Comparison of ENCODE assay signal across 9 cellular contexts in the genomic region with DNA sequence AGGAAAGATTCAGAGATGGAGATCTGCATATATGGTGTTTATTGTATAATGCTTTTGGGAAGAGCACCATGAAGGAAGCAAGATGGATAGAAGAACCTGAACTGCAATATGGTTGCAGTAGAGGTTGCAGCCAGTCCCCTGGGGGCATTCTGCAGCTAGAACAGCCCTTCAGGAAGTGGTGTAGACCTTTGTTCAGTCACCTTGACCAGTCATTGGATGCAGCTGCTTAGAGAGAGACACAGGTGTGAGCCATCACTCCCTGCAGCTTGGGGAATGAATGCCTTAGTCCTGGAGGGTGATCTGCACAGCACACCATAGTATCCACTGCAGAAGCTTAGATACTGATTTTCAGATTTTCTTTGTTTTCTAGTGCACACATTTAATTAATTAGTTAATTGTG. TPM values are rescaled to one million over a fixed set of nuclear protein-coding genes. Genes with fewer than 3 reads are reported as not detected.
DNase-seq lines count a peak whose midpoint lies in the region; ATAC-seq, FAIRE-seq and TF ChIP-seq lines count a peak whose summit lies in the region.
"Had no signal": no experiment of that assay in that cellular context is flagged by ENCODE, and none has a peak within 500 bp of the region (broad histone marks: within the 10 kb centered on the region; RNA-seq: fewer than 3 reads in every experiment).

No MANE protein-coding gene starts in this region.

- no peaks in the 10 kb centered on the region for H3K27me3 ChIP-seq in BLaER1
- H3K27me3 ChIP-seq: MG63 had no signal

- POLR2A ChIA-PET in activated CD4-positive, alpha-beta memory T cell treated with anti-CD3 and anti-CD28 coated beads, Interleukin-2, amount 10 ng/mL, durations not matched to agents 7 days and 5 days (lab: Charles Lee), result interaction anchor here (1.2 kb wide), 1 partner anchor 11 kb away, joined by 5 read pairs; no protein-coding TSS in a partner anchor

- 0 out of 2 replicates have a peak, but pooled peaks cover 3% of the 10 kb centered on the region for H3K36me3 ChIP-seq in BLaER1

- H4K20me1 ChIP-seq in BLaER1, result peaks cover 88% of the 10 kb centered on the region

- CTCF ChIA-PET in activated CD4-positive, alpha-beta memory T cell treated with anti-CD3 and anti-CD28 coated beads, Interleukin-2, amount 10 ng/mL, durations not matched to agents 7 days and 5 days (lab: Charles Lee), result interaction anchor here (1.4 kb wide), 1 partner anchor 14 kb away, joined by 3 read pairs; no protein-coding TSS in a partner anchor

- H3K4me3 ChIP-seq in BLaER1, result no peak overlapping the region
- H3K4me3 ChIP-seq: MG63 had no signal

- peaks cover 23% of the 10 kb centered on the region for H3K4me1 ChIP-seq in BLaER1

- H3K9me3 Mint-ChIP-seq in activated CD4-positive, alpha-beta memory T cell treated with anti-CD3 and anti-CD28 coated beads, Interleukin-2, amount 10 ng/mL, durations not matched to agents 7 days and 5 days, result peaks cover 3% of the 10 kb centered on the region

- peaks cover 16% of the 10 kb centered on the region; the same call in 1 of the 2 replicates for H3K9me3 ChIP-seq in BLaER1
- H3K9me3 ChIP-seq: MG63 had no signal

- no peak for FAIRE-seq in D721Med (lab: Jason Lieb, UNC)

- DNase-seq in NCI-H69 (lab: John Stamatoyannopoulos, UW) (peak; percentile 92), D721Med (ENCODE audit: insufficient read length, low spot score) (no peak), NCI-H446 (lab: John Stamatoyannopoulos, UW) (no peak), superior temporal gyrus (ENCODE audit: extremely low spot score) (no peak)
- no peak for DNase-seq in activated CD4-positive, alpha-beta memory T cell treated with anti-CD3 and anti-CD28 coated beads, Interleukin-2, amount 10 ng/mL, durations not matched to agents 7 days and 5 days
- DNase-seq: MG63 had no signal

- H3K27ac ChIP-seq in BLaER1, result no peak overlapping the region

- H3K4me2 ChIP-seq in BLaER1, result peak overlapping the region; percentile 40

- TF ChIP-seq CTCF in D721Med (IDR thresholded peaks at IDR 0.05; ENCODE audit: insufficient read depth, missing control alignments), result no peak

- H3K27me3 Mint-ChIP-seq in activated CD4-positive, alpha-beta memory T cell treated with anti-CD3 and anti-CD28 coated beads, Interleukin-2, amount 10 ng/mL, durations not matched to agents 7 days and 5 days, result no peaks in the 10 kb centered on the region

- no peak overlapping the region for H3K27ac Mint-ChIP-seq in activated CD4-positive, alpha-beta memory T cell treated with anti-CD3 and anti-CD28 coated beads, Interleukin-2, amount 10 ng/mL, durations not matched to agents 7 days and 5 days

- H3K4me1 Mint-ChIP-seq in activated CD4-positive, alpha-beta memory T cell treated with anti-CD3 and anti-CD28 coated beads, Interleukin-2, amount 10 ng/mL, durations not matched to agents 7 days and 5 days, result peaks cover 38% of the 10 kb centered on the region

- peak; percentile 71 for ATAC-seq in GM18909 (IDR thresholded peaks at IDR 0.05; ENCODE audit: poor library complexity, unreplicated experiment)
- ATAC-seq in HG02870 (IDR thresholded peaks at IDR 0.05; ENCODE audit: unreplicated experiment), result peak; percentile 43

- H3K36me3 Mint-ChIP-seq in activated CD4-positive, alpha-beta memory T cell treated with anti-CD3 and anti-CD28 coated beads, Interleukin-2, amount 10 ng/mL, durations not matched to agents 7 days and 5 days (ENCODE audit: low read depth), result peaks cover 21% of the 10 kb centered on the region

- no peak overlapping the region for H3K9ac ChIP-seq in BLaER1

- no peak overlapping the region for H3K4me3 Mint-ChIP-seq in activated CD4-positive, alpha-beta memory T cell treated with anti-CD3 and anti-CD28 coated beads, Interleukin-2, amount 10 ng/mL, durations not matched to agents 7 days and 5 days

RNA-seq across cellular contexts. Expression of a gene that starts 42.3 kb away (rescaled TPM):
- 10 to 100 TPM; 73.5 to 79.6 TPM for total RNA-seq in activated CD4-positive, alpha-beta memory T cell treated with anti-CD3 and anti-CD28 coated beads, Interleukin-2, amount 10 ng/mL, durations not matched to agents 7 days and 5 days
